ENCODE assay signal across 8 cellular contexts in genomic region chr2:64228126-64228678, GRCh38.
DNase-seq lines count a peak whose midpoint lies in the region; ATAC-seq and TF ChIP-seq lines count a peak whose summit lies in the region.

No MANE protein-coding gene starts in this region.

- H3K27ac Mint-ChIP-seq in naive thymus-derived CD8-positive, alpha-beta T cell, result peak overlapping the region; percentile 60 to 94 (median 86)

- peak overlapping the region; percentile 49 for H3K9ac ChIP-seq in HUES6 (ENCODE audit: low read length)

- H3K4me1 ChIP-seq in HUES6 (ENCODE audit: control insufficient read depth, insufficient read depth, low read length), result peaks cover 36% of the 10 kb centered on the region

- no peaks in the 10 kb centered on the region for H3K9me3 Mint-ChIP-seq in naive thymus-derived CD8-positive, alpha-beta T cell

- H3K36me3 ChIP-seq in HUES6 (ENCODE audit: control insufficient read depth, insufficient read depth, low read length), result no peaks in the 10 kb centered on the region

- DNase-seq in DMS114 treated with DMSO at 0.1 percent for 48 hours (lab: John Stamatoyannopoulos, UW; ENCODE audit: unreplicated experiment) (peak; percentile 52), OCI-M1 (lab: John Stamatoyannopoulos, UW) (peak; percentile 50), fibroblast of pulmonary artery (ENCODE audit: low read depth) (peak; percentile 65), substantia nigra (lab: John Stamatoyannopoulos, UW) (peak; percentile 37 to 94 (median 86))
- peak; percentile 34 for DNase-seq in activated T-helper 9 cell treated with anti-CD3 and anti-CD28 coated beads, Interleukin-2, amount 50 U/mL, for 16 hours (ENCODE audit: low read depth)
- peak; percentile 26 to 67 (median 42) for DNase-seq in naive thymus-derived CD8-positive, alpha-beta T cell

- H3K4me3 ChIP-seq in HUES6 (ENCODE audit: low read depth, low read length), result peak overlapping the region; percentile 54
- H3K4me3 ChIP-seq in fibroblast of pulmonary artery (replicated peaks; ENCODE audit: low read depth, low read length), result peak overlapping the region; percentile 48

- peaks cover 4 to 29% (median 18%) of the 10 kb centered on the region in 4 donors for H3K4me1 Mint-ChIP-seq in naive thymus-derived CD8-positive, alpha-beta T cell

- ATAC-seq in GM21515 (IDR thresholded peaks at IDR 0.05; ENCODE audit: unreplicated experiment), result peak; percentile 93
- ATAC-seq in naive thymus-derived CD8-positive, alpha-beta T cell, result peak; percentile 89 to 99

- POLR2A ChIA-PET in naive thymus-derived CD8-positive, alpha-beta T cell (lab: Charles Lee), result interaction anchor here (1.4 kb wide), 2 partner anchors 10 to 99 kb away, joined by 3 to 4 read pairs; no protein-coding TSS in a partner anchor

- no peak overlapping the region for H3K27ac ChIP-seq in HUES6 (ENCODE audit: low read depth, low read length)
- H3K27ac ChIP-seq in substantia nigra (ENCODE audit: low read depth, low read length, poor library complexity, severe bottlenecking), result peak overlapping the region; percentile 83

- no peaks in the 10 kb centered on the region for H3K36me3 Mint-ChIP-seq in naive thymus-derived CD8-positive, alpha-beta T cell

- no peaks in the 10 kb centered on the region for H3K27me3 ChIP-seq in HUES6 (ENCODE audit: control insufficient read depth, insufficient read depth, low read length)

- no peaks in the 10 kb centered on the region for H3K9me3 ChIP-seq in HUES6 (ENCODE audit: control insufficient read depth, insufficient read depth, low read depth, low read length)

- no peak for TF ChIP-seq CTCF in fibroblast of pulmonary artery (IDR thresholded peaks at IDR 0.05; ENCODE audit: low read length, missing control alignments)

- H3K4me3 Mint-ChIP-seq in naive thymus-derived CD8-positive, alpha-beta T cell, result peak overlapping the region; percentile 82 to 95 (median 92)

- peaks cover 0 to 14% (median 3%) of the 10 kb centered on the region in 5 donors for H3K27me3 Mint-ChIP-seq in naive thymus-derived CD8-positive, alpha-beta T cell

Comparison
In these comparisons a context has a peak if more than half of its experiments do, and no peak if none do; other contexts are left out.
1. DNase-seq: peak in every context shown above with its lines; median percentile 86 in substantia nigra; 65 in fibroblast of pulmonary artery; 52 in DMS114 treated with DMSO at 0.1 percent for 48 hours; 50 in OCI-M1; 42 in naive thymus-derived CD8-positive, alpha-beta T cell; 34 in activated T-helper 9 cell treated with anti-CD3 and anti-CD28 coated beads, Interleukin-2, amount 50 U/mL, for 16 hours.